In the genomic region with DNA sequence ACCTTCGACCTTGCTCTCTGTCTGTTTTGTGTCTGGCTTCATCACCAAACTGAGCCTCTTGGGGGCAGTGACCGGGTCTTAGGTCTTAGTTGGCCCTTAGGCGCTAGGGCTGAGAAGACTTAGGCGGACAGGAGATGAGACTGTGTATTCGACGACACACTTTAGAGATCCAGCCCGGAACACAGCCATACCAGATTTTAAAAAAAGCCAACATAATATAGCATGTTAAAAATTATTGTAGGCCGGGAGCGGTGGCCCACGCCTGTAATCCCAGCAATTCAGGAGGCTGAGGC, we compare ENCODE assay signal across 9 cellular contexts. TPM values are rescaled to one million over a fixed set of nuclear protein-coding genes. Genes with fewer than 3 reads are reported as not detected.
A peak's percentile ranks its signal among the peaks of the same experiment; 100 is the strongest.
DNase-seq lines count a peak whose midpoint lies in the region; ATAC-seq, FAIRE-seq and TF ChIP-seq lines count a peak whose summit lies in the region.
"Had no signal": no experiment of that assay in that cellular context is flagged by ENCODE, and none has a peak within 500 bp of the region (broad histone marks: within the 10 kb centered on the region; RNA-seq: fewer than 3 reads in every experiment).

No MANE protein-coding gene starts in this region.

- H3K4me2 ChIP-seq in mammary epithelial cell (ENCODE audit: insufficient read depth, low read depth, low read length): no peak overlapping the region

- H3K36me3 ChIP-seq in mammary epithelial cell (ENCODE audit: insufficient read depth, low read length): no peaks in the 10 kb centered on the region

- CTCF ChIA-PET in mammary epithelial cell (lab: Charles Lee; ENCODE audit: low non-redundant PET): no interaction called here

- no peak for TF ChIP-seq CTCF in mammary epithelial cell (conservative IDR thresholded peaks at IDR 0.05 in 1 of 2, IDR thresholded peaks at IDR 0.05 in 1 of 2; ENCODE audit: extremely low read depth in 1 of 2, insufficient read depth in 1 of 2, low read depth in 1 of 2, low read length in 2 of 2)

- no peaks in the 10 kb centered on the region for H3K9me3 Mint-ChIP-seq in stimulated activated naive CD8-positive, alpha-beta T cell treated with anti-CD3 and anti-CD28 coated beads, Interleukin-15, Interleukin-2, amounts not matched to agents 100 ng/mL and 50 ng/mL, for 24 hours
- H3K9me3 Mint-ChIP-seq in naive B cell: peaks cover 0 to 1% (median 0%) of the 10 kb centered on the region in 7 donors

- peaks cover 51% of the 10 kb centered on the region for H3K4me1 Mint-ChIP-seq in stimulated activated naive CD8-positive, alpha-beta T cell treated with anti-CD3 and anti-CD28 coated beads, Interleukin-15, Interleukin-2, amounts not matched to agents 100 ng/mL and 50 ng/mL, for 24 hours (ENCODE audit: low read depth)
- H3K4me1 Mint-ChIP-seq in naive B cell: peaks cover 39 to 53% (median 50%) of the 10 kb centered on the region in 3 donors

- no peaks in the 10 kb centered on the region for H4K20me1 ChIP-seq in mammary epithelial cell (ENCODE audit: insufficient read depth, low read length)

- H3K27me3 Mint-ChIP-seq in stimulated activated naive CD8-positive, alpha-beta T cell treated with anti-CD3 and anti-CD28 coated beads, Interleukin-15, Interleukin-2, amounts not matched to agents 100 ng/mL and 50 ng/mL, for 24 hours: peaks cover 14% of the 10 kb centered on the region
- H3K27me3 Mint-ChIP-seq in naive B cell: no peaks in the 10 kb centered on the region

- no peaks in the 10 kb centered on the region for H3K79me2 ChIP-seq in mammary epithelial cell (ENCODE audit: insufficient read depth, low read length)

- ATAC-seq in stimulated activated naive CD8-positive, alpha-beta T cell treated with anti-CD3 and anti-CD28 coated beads, Interleukin-15, Interleukin-2, amounts not matched to agents 100 U/mL and 50 U/mL, for 24 hours: no peak
- no peak for ATAC-seq in naive B cell (ENCODE audit: low read depth in 2 of 2)

- dilution Hi-C loops in mammary epithelial cell (cut with HindIII; ENCODE audit: low sequenced_read_pairs): no loop called here

- peak overlapping the region; percentile 59 for H3K27ac ChIP-seq in mammary epithelial cell (ENCODE audit: insufficient read depth, low read depth, low read length)

- BruUV-seq in mammary epithelial cell (replicated peaks; lab: Mats Ljungman, UMichigan): no TSS peak

- 98% methylated on average over 10 of the region's 10 CpGs for WGBS in mammary epithelial cell (ENCODE audit: low coverage, missing lambda C conversion rate)

- in situ Hi-C loops in mammary epithelial cell (cut with MboI; ENCODE audit: low sequenced_read_pairs in 2 of 2): no loop called here

- no peak overlapping the region for H3K27ac Mint-ChIP-seq in stimulated activated naive CD8-positive, alpha-beta T cell treated with anti-CD3 and anti-CD28 coated beads, Interleukin-15, Interleukin-2, amounts not matched to agents 100 ng/mL and 50 ng/mL, for 24 hours
- H3K27ac Mint-ChIP-seq in naive B cell: peak overlapping the region in 1 of 6 donors; percentile 80

- peak overlapping the region; percentile 38 for H3K4me3 Mint-ChIP-seq in stimulated activated naive CD8-positive, alpha-beta T cell treated with anti-CD3 and anti-CD28 coated beads, Interleukin-15, Interleukin-2, amounts not matched to agents 100 ng/mL and 50 ng/mL, for 24 hours
- peak overlapping the region in 7 of 8 donors; percentile 67 to 88 (median 73) for H3K4me3 Mint-ChIP-seq in naive B cell

- no peak for FAIRE-seq in urothelium cell line (lab: Jason Lieb, UNC)

- H3K4me3 ChIP-seq in mammary epithelial cell (replicated peaks in 1 of 3; ENCODE audit: insufficient read depth in 1 of 3, low read depth in 2 of 3, low read length in 3 of 3): no peak overlapping the region

- DNase-seq in stimulated activated naive CD8-positive, alpha-beta T cell treated with anti-CD3 and anti-CD28 coated beads, Interleukin-15, Interleukin-2, amounts not matched to agents 100 U/mL and 50 U/mL, for 24 hours: no peak
- DNase-seq in mammary epithelial cell (no peak), naive B cell (no peak), DMS53 (lab: John Stamatoyannopoulos, UW) (no peak), CD1c-positive myeloid dendritic cell (ENCODE audit: extremely low spot score) (no peak), urothelium cell line (ENCODE audit: low spot score) (no peak)
- no peak for DNase-seq in effector CD8-positive, alpha-beta T cell (lab: John Stamatoyannopoulos, UW)
- DNase-seq: EL had no signal

- peaks cover 42% of the 10 kb centered on the region for H3K4me1 ChIP-seq in mammary epithelial cell (ENCODE audit: insufficient read depth, low read length)

- H3K27me3 ChIP-seq in mammary epithelial cell (ENCODE audit: insufficient read depth, low read length): no peaks in the 10 kb centered on the region

- peak overlapping the region; percentile 95 for H2AFZ ChIP-seq in mammary epithelial cell (ENCODE audit: low read depth, low read length)

- no peak overlapping the region for H3K9ac ChIP-seq in mammary epithelial cell (ENCODE audit: insufficient read depth, low read length)

- H3K36me3 Mint-ChIP-seq in stimulated activated naive CD8-positive, alpha-beta T cell treated with anti-CD3 and anti-CD28 coated beads, Interleukin-15, Interleukin-2, amounts not matched to agents 100 ng/mL and 50 ng/mL, for 24 hours (ENCODE audit: low read depth): no peaks in the 10 kb centered on the region
- H3K36me3 Mint-ChIP-seq in naive B cell: peaks cover 0 to 5% of the 10 kb centered on the region in 2 donors

- H3K9me3 ChIP-seq in mammary epithelial cell (replicated peaks; ENCODE audit: insufficient read depth, low read length): no peaks in the 10 kb centered on the region

- intact Hi-C loops in mammary epithelial cell (cut with micrococcal nuclease): no loop called here

RNA-seq across cellular contexts. Expression of a gene that starts 9.5 kb away (rescaled TPM):
- 1 to 10 TPM; 1.4 to 2.7 TPM for total RNA-seq in mammary epithelial cell
- polyA plus RNA-seq in mammary epithelial cell (0.60 TPM), naive B cell (ENCODE audit: low read depth in 6 of 6) (under 1 TPM in 1 of 6 donors, not detected in 5; 0.53 TPM)
- not detected for polyA minus RNA-seq in mammary epithelial cell

RNA-seq across cellular contexts. Expression of a gene that starts 21.0 kb away (rescaled TPM):
- total RNA-seq in mammary epithelial cell: 10 to 100 TPM; 50.4 to 65.5 TPM
- 7.8 TPM for polyA plus RNA-seq in mammary epithelial cell
- polyA minus RNA-seq in mammary epithelial cell: 39.6 TPM
- 100 to 1,000 TPM in 1 of 6 donors, 10 to 100 TPM in 5; 67.2 to 101 (median 73.2) TPM for polyA plus RNA-seq in naive B cell (ENCODE audit: low read depth in 6 of 6)
